In genomic region chr12:57516617-57517153, GRCh38 we compare ENCODE assay signal across 9 cellular contexts. TPM values are rescaled to one million over a fixed set of nuclear protein-coding genes. Genes with fewer than 3 reads are reported as not detected.
DNase-seq lines count a peak whose midpoint lies in the region; ATAC-seq and TF ChIP-seq lines count a peak whose summit lies in the region.
"Had no signal": no experiment of that assay in that cellular context is flagged by ENCODE, and none has a peak within 500 bp of the region (broad histone marks: within the 10 kb centered on the region; RNA-seq: fewer than 3 reads in every experiment).

No MANE protein-coding gene starts in this region.

- H3K9me3 Mint-ChIP-seq in CD14-positive monocyte (peaks cover 0 to 2% (median 0%) of the 10 kb centered on the region in 7 donors), HFFc6 (no peaks in the 10 kb centered on the region), brain (peaks cover 0 to 2% (median 0%) of the 10 kb centered on the region in 5 experiments), neural crest cell (no peaks in the 10 kb centered on the region)

- DNase-seq in CD14-positive monocyte (ENCODE audit: low spot score) (no peak), HFFc6 (no peak), neural crest cell (ENCODE audit: low read depth, low spot score) (no peak), NCI-H1092 treated with DMSO at 0.1 percent for 48 hours (lab: John Stamatoyannopoulos, UW) (no peak), H4 (ENCODE audit: low spot score) (no peak)
- no peak for DNase-seq in stimulated activated CD4-positive, alpha-beta T cell treated with anti-CD3 and anti-CD28 coated beads, Interleukin-4, amount 100 ng/mL, for 24 hours
- DNase-seq: kidney glomerular epithelial cell had no signal

- intact Hi-C loops in CD14-positive monocyte (cut with micrococcal nuclease) = no loop called here

- H3K27ac Mint-ChIP-seq in CD14-positive monocyte (peak overlapping the region in 5 of 7 donors; percentile 22 to 80 (median 57)), HFFc6 (peak overlapping the region; percentile 99), brain (peak overlapping the region; percentile 19 to 100 (median 42)), neural crest cell (ENCODE audit: unreplicated experiment) (peak overlapping the region; percentile 19)

- H3K27me3 Mint-ChIP-seq in CD14-positive monocyte (ENCODE audit: low read depth in 3 of 3) (peaks cover 0 to 1% (median 0%) of the 10 kb centered on the region in 3 donors), HFFc6 (ENCODE audit: insufficient read depth) (peaks cover 16% of the 10 kb centered on the region), brain (peaks cover 6% of the 10 kb centered on the region), neural crest cell (ENCODE audit: low read depth) (peaks cover 7% of the 10 kb centered on the region)

- H3K36me3 Mint-ChIP-seq in CD14-positive monocyte (peaks cover 71 to 72% of the 10 kb centered on the region in 2 donors), HFFc6 (ENCODE audit: low read depth) (peaks cover 73% of the 10 kb centered on the region), brain (peaks cover 81% of the 10 kb centered on the region), neural crest cell (ENCODE audit: low read depth) (peaks cover 28% of the 10 kb centered on the region)

- H3K4me3 Mint-ChIP-seq in CD14-positive monocyte = peak overlapping the region in 1 of 2 donors; percentile 47
- peak overlapping the region; percentile 89; the same call in 1 of the 2 replicates for H3K4me3 Mint-ChIP-seq in HFFc6
- peak overlapping the region in 4 of 5 experiments; percentile 6 to 100 (median 98) for H3K4me3 Mint-ChIP-seq in brain
- peak overlapping the region; percentile 59 for H3K4me3 Mint-ChIP-seq in neural crest cell

- H3K4me1 Mint-ChIP-seq in CD14-positive monocyte (peaks cover 28% of the 10 kb centered on the region), HFFc6 (ENCODE audit: low read depth) (peaks cover 45% of the 10 kb centered on the region), brain (peaks cover 38% of the 10 kb centered on the region), neural crest cell (peaks cover 34% of the 10 kb centered on the region)

- no peak for TF ChIP-seq CTCF in CD14-positive monocyte (IDR thresholded peaks at IDR 0.05)
- TF ChIP-seq CTCF in HFFc6 (IDR thresholded peaks at IDR 0.05) = no peak
- no peak for TF ChIP-seq CTCF in brain (conservative IDR thresholded peaks at IDR 0.05)
- TF ChIP-seq CTCF in neural crest cell (conservative IDR thresholded peaks at IDR 0.05) = no peak

- ATAC-seq in GM18511 (IDR thresholded peaks at IDR 0.05; ENCODE audit: unreplicated experiment) = no peak

RNA-seq across cellular contexts. Expression of gene DDIT3, which starts 3.6 kb away (rescaled TPM):
- 1 to 10 TPM; 9.3 to 9.4 TPM for polyA plus RNA-seq in CD14-positive monocyte
- total RNA-seq in HFFc6 (2021; fragmentation: NEBNext Ultra II Directional; extraction: Animal tissue kit (Norgen Biotek cat#: 25700)) = 10 to 100 TPM in 4 of 6 experiments, 1 to 10 TPM in 2; 9.4 to 10.8 (median 10.2) TPM
- polyA plus RNA-seq in brain (ENCODE audit: insufficient read depth, low read depth, low replicate concordance) = 24.9 TPM
- 14.1 and 15.0 TPM in 2 replicates for total RNA-seq in neural crest cell
- 43.2 and 50.1 TPM in 2 replicates for total RNA-seq in H4 (2014; rRNA removed; shearing (Covaris generic))

RNA-seq across cellular contexts. Expression of gene MBD6, which starts 5.9 kb away (rescaled TPM):
- polyA plus RNA-seq in CD14-positive monocyte (1 to 10 TPM; 2.4 to 2.6 TPM), brain (ENCODE audit: insufficient read depth, low read depth, low replicate concordance) (45.2 TPM)
- 10 to 100 TPM; 40.7 to 43.6 (median 42.1) TPM for total RNA-seq in HFFc6 (2021; fragmentation: NEBNext Ultra II Directional; extraction: Animal tissue kit (Norgen Biotek cat#: 25700))
- 90.4 and 91.3 TPM in 2 replicates for total RNA-seq in neural crest cell
- total RNA-seq in H4 (2014; rRNA removed; shearing (Covaris generic)) = 1.5 and 3.1 TPM in 2 replicates

RNA-seq across cellular contexts. Expression of gene MARS1, which starts 28.8 kb away (rescaled TPM):
- polyA plus RNA-seq in CD14-positive monocyte (10 to 100 TPM; 63.5 to 79.8 TPM), brain (ENCODE audit: insufficient read depth, low read depth, low replicate concordance) (136 TPM)
- 100 to 1,000 TPM; 179 to 207 (median 193) TPM for total RNA-seq in HFFc6 (2021; fragmentation: NEBNext Ultra II Directional; extraction: Animal tissue kit (Norgen Biotek cat#: 25700))
- 257 and 267 TPM in 2 replicates for total RNA-seq in neural crest cell
- 118 and 121 TPM in 2 replicates for total RNA-seq in H4 (2014; rRNA removed; shearing (Covaris generic))

RNA-seq across cellular contexts. Expression of gene DCTN2, which starts 30.3 kb away (rescaled TPM):
- polyA plus RNA-seq in CD14-positive monocyte = 10 to 100 TPM; 72.8 to 82.2 TPM
- 100 to 1,000 TPM; 110 to 123 (median 116) TPM for total RNA-seq in HFFc6 (2021; fragmentation: NEBNext Ultra II Directional; extraction: Animal tissue kit (Norgen Biotek cat#: 25700))
- 370 TPM for polyA plus RNA-seq in brain (ENCODE audit: insufficient read depth, low read depth, low replicate concordance)
- total RNA-seq in neural crest cell = 133 and 138 TPM in 2 replicates
- total RNA-seq in H4 (2014; rRNA removed; shearing (Covaris generic)) = 76.6 and 109 TPM in 2 replicates

RNA-seq across cellular contexts. Expression of gene KIF5A, which starts 33.2 kb away (rescaled TPM):
- polyA plus RNA-seq in CD14-positive monocyte = not detected
- 1 to 10 TPM; 1.0 to 1.8 (median 1.2) TPM for total RNA-seq in HFFc6 (2021; fragmentation: NEBNext Ultra II Directional; extraction: Animal tissue kit (Norgen Biotek cat#: 25700))
- 127 TPM for polyA plus RNA-seq in brain (ENCODE audit: insufficient read depth, low read depth, low replicate concordance)
- 16.9 and 20.8 TPM in 2 replicates for total RNA-seq in neural crest cell
- 0.27 TPM in 1 of 2 replicates, not detected in the other for total RNA-seq in H4 (2014; rRNA removed; shearing (Covaris generic))

Comparison
In these comparisons a context has a peak if more than half of its experiments do, and no peak if none do; other contexts are left out.
1. H3K27ac Mint-ChIP-seq: peak in every context shown above with its lines; median percentile 99 in HFFc6; 57 in CD14-positive monocyte; 42 in brain; 19 in neural crest cell.
2. RNA of gene MBD6, which starts 5.9 kb away (total RNA-seq): 90.4 to 91.3 TPM in neural crest cell and 40.7 to 43.6 TPM in HFFc6; 1.5 to 3.1 TPM in H4; every median in the first group is over 10 times any median in the second.